ENCODE assay signal across 8 cellular contexts in genomic region chr17:77494664-77495435, GRCh38.
DNase-seq lines count a peak whose midpoint lies in the region; ATAC-seq, FAIRE-seq and TF ChIP-seq lines count a peak whose summit lies in the region.

No MANE protein-coding gene starts in this region.

- WGBS in gastroesophageal sphincter (ENCODE audit: low coverage in 1 of 2), 2 donors = 23% methylated on average over 9 of the region's 18 CpGs; no CpG with 5 or more reads in 1 of the 2 donors
- 35 to 37% methylated on average over 18 of the region's 18 CpGs for WGBS in pancreas, 2 donors
- 30% methylated on average over 18 of the region's 18 CpGs; no CpG with 5 or more reads in 1 of the 2 donors for WGBS in transverse colon (ENCODE audit: low coverage in 1 of 2), 2 donors

- H3K9me3 ChIP-seq in SJCRH30 (replicated peaks) (no peaks in the 10 kb centered on the region), gastroesophageal sphincter (no peaks in the 10 kb centered on the region), pancreas (no peaks in the 10 kb centered on the region), transverse colon (no peaks in the 10 kb centered on the region)

- TF ChIP-seq EP300 in gastroesophageal sphincter (IDR thresholded peaks at IDR 0.05) = no peak
- TF ChIP-seq EP300 in transverse colon (IDR thresholded peaks at IDR 0.05; ENCODE audit: low read depth) = no peak

- no peak for FAIRE-seq in pancreas (lab: Jason Lieb, UNC)

- no peak overlapping the region for H3K27ac ChIP-seq in SJCRH30
- peak overlapping the region in 3 of 4 donors; percentile 79 to 86 (median 81) for H3K27ac ChIP-seq in gastroesophageal sphincter
- H3K27ac ChIP-seq in pancreas = no peak overlapping the region
- peak overlapping the region; percentile 37 to 81 (median 59) for H3K27ac ChIP-seq in transverse colon

- H3K36me3 ChIP-seq in SJCRH30 = peaks cover 69% of the 10 kb centered on the region
- peaks cover 0 to 93% of the 10 kb centered on the region in 2 donors for H3K36me3 ChIP-seq in gastroesophageal sphincter
- peaks cover 0 to 10% (median 6%) of the 10 kb centered on the region in 3 donors for H3K36me3 ChIP-seq in pancreas
- peaks cover 0 to 32% (median 4%) of the 10 kb centered on the region in 4 donors for H3K36me3 ChIP-seq in transverse colon

- intact Hi-C loops in pancreas (cut with DNase I) (loop anchor here (2.0 to 10.0 kb wide), 4 partner anchors 63 to 170 kb away; no protein-coding TSS in a partner anchor), transverse colon (cut with DNase I; ENCODE audit: low total_unique reads) (loop anchor here (1.0 to 2.0 kb wide), 2 partner anchors 65 to 164 kb away; no protein-coding TSS in a partner anchor)

- peak in 3 of 4 experiments; percentile 97 to 100 (median 99) for TF ChIP-seq CTCF in gastroesophageal sphincter (IDR thresholded peaks at IDR 0.05)
- TF ChIP-seq CTCF in pancreas (IDR thresholded peaks at IDR 0.05) = peak; percentile 89 to 96 (median 93)
- TF ChIP-seq CTCF in transverse colon (IDR thresholded peaks at IDR 0.05) = peak; percentile 99

- DNase-seq in G401 (ENCODE audit: low spot score) (peak; percentile 80), HUDEP-2 (lab: John Stamatoyannopoulos, UW; ENCODE audit: unreplicated experiment in 76 of 76) (peak in 48 of 76 experiments; percentile 1 to 77 (median 33)), SJCRH30 (peak; percentile 75 to 91), pancreas (peak; percentile 50 to 91 (median 81)), transverse colon (peak; percentile 83)
- DNase-seq in activated gamma-delta T cell treated with anti-CD3 and anti-CD28 coated beads, Interleukin-2, amount 50 U/mL, for 16 hours (ENCODE audit: low read depth) = peak; percentile 65

- TF ChIP-seq POLR2A in gastroesophageal sphincter (IDR thresholded peaks at IDR 0.05) (no peak), transverse colon (IDR thresholded peaks at IDR 0.05) (no peak)

- peak; percentile 66 for ATAC-seq in gastroesophageal sphincter
- ATAC-seq in pancreas = peak; percentile 78 to 93 (median 86)
- ATAC-seq in GM21737 (IDR thresholded peaks at IDR 0.05; ENCODE audit: unreplicated experiment) = no peak

- in situ Hi-C loops in G401 (cut with HindIII; ENCODE audit: low sequenced_read_pairs) (no loop called here), transverse colon (cut with MboI; ENCODE audit: low pct_ligation_motif_present in 1 of 4, low pct_unique_long_range_greater_than_20kb in 1 of 4, low sequenced_read_pairs in 3 of 4) (loop anchor here (5.0 to 25.0 kb wide), 6 partner anchors 53 to 163 kb away; no protein-coding TSS in a partner anchor)

- H3K27me3 ChIP-seq in SJCRH30 (no peaks in the 10 kb centered on the region), gastroesophageal sphincter (no peaks in the 10 kb centered on the region), pancreas (no peaks in the 10 kb centered on the region), transverse colon (no peaks in the 10 kb centered on the region)

- H3K4me1 ChIP-seq in SJCRH30 = no peaks in the 10 kb centered on the region
- peaks cover 0 to 42% (median 20%) of the 10 kb centered on the region in 3 donors for H3K4me1 ChIP-seq in gastroesophageal sphincter
- H3K4me1 ChIP-seq in pancreas = no peaks in the 10 kb centered on the region
- H3K4me1 ChIP-seq in transverse colon = peaks cover 0 to 16% (median 14%) of the 10 kb centered on the region in 4 donors

- H3K4me3 ChIP-seq in SJCRH30 (no peak overlapping the region), gastroesophageal sphincter (no peak overlapping the region), pancreas (no peak overlapping the region), transverse colon (no peak overlapping the region)

Comparison
In these comparisons a context has a peak if more than half of its experiments do, and no peak if none do; other contexts are left out.
1. DNase-seq: peak in every context shown above with its lines; median percentile 83 in SJCRH30; 83 in transverse colon; 81 in pancreas; 80 in G401; 65 in activated gamma-delta T cell treated with anti-CD3 and anti-CD28 coated beads, Interleukin-2, amount 50 U/mL, for 16 hours; 33 in HUDEP-2.
2. H3K27ac ChIP-seq: peak in gastroesophageal sphincter (3 of 4) and transverse colon (4 of 4); none in SJCRH30 (single experiment) and pancreas (0 of 4).
3. Peak in every context shown above with its lines, with median percentiles within 50 percentile points of each other: CTCF ChIP-seq.